ENCODE assay signal across 9 cellular contexts in the genomic region with DNA sequence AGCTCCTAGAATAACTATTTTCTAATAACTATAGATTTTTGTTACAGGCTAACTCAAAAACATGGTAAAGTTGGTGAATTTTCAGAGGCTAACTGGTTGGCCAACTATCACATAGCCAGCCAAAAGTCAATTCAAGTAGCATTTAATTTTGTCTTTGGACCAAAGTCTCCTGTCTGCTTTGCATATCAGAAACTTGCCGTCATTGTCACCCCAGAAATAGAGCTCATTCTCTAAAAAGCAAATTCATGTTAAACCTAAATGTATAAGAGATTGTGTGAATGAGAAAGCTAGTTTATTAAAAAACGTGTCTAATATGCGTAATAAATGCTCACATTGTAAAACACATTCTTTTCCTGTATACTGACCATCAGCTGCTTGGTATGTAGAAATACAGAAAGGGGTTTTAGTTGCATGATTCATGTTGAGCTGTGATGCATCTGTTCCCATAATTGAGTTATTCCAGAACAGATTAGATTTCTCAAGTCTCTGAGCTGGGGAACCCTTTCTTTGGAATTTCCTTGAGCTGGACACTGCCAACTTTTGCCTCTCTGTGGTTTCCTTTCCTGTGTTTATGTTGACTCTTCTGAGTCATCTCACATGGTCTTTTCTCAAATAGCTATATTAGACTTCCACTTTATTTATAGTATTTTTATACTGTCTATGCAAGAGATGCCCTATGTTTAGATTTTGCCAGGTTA. TPM values are rescaled to one million over a fixed set of nuclear protein-coding genes. Genes with fewer than 3 reads are reported as not detected.
DNase-seq lines count a peak whose midpoint lies in the region; ATAC-seq and TF ChIP-seq lines count a peak whose summit lies in the region.
"Had no signal": no experiment of that assay in that cellular context is flagged by ENCODE, and none has a peak within 500 bp of the region (broad histone marks: within the 10 kb centered on the region; RNA-seq: fewer than 3 reads in every experiment).

No MANE protein-coding gene starts in this region.

- H3K4me1 ChIP-seq in HAP-1 (peaks cover 17% of the 10 kb centered on the region), ovary (ENCODE audit: insufficient read depth) (peaks cover 4% of the 10 kb centered on the region)

- H3K36me3 ChIP-seq in HAP-1 (replicated peaks) (no peaks in the 10 kb centered on the region), ovary (no peaks in the 10 kb centered on the region)

- H3K27me3 ChIP-seq in HAP-1 (ENCODE audit: low read depth) (no peaks in the 10 kb centered on the region), ovary (no peaks in the 10 kb centered on the region)

- TF ChIP-seq CTCF in AG09309 (IDR thresholded peaks at IDR 0.05; ENCODE audit: control insufficient read depth, insufficient read depth, low read depth, low read length, missing control alignments) (no peak), ovary (IDR thresholded peaks at IDR 0.05) (no peak)

- in situ Hi-C loops in G401 (cut with HindIII; ENCODE audit: low sequenced_read_pairs) (no loop called here), HAP-1 (cut with MboI; ENCODE audit: low sequenced_read_pairs) (loop anchor here (10.0 kb wide), 1 partner anchor 136 kb away; no protein-coding TSS in a partner anchor)

- H3K4me3 ChIP-seq in AG09309 (ENCODE audit: control insufficient read depth, low read depth, low read length), result no peak overlapping the region
- H3K4me3 ChIP-seq in HAP-1, result no peak overlapping the region
- H3K4me3 ChIP-seq in ovary, result no peak overlapping the region

- H3K27ac ChIP-seq in ovary, result no peak overlapping the region

- WGBS in ovary, 3 donors, result 40 to 60% (median 43%) methylated on average over 3 of the region's 3 CpGs

- TF ChIP-seq EP300 in ovary (IDR thresholded peaks at IDR 0.05), result no peak

- intact Hi-C loops in ovary (cut with DNase I), result loop anchor here in 2 of 4 donors (10.0 kb wide), 1 partner anchor 106 kb away; a partner anchor contains a TSS

- no peak for TF ChIP-seq POLR2A in ovary (IDR thresholded peaks at IDR 0.05)

- H3K9me3 ChIP-seq in HAP-1, result no peaks in the 10 kb centered on the region
- H3K9me3 ChIP-seq in ovary, result no peaks in the 10 kb centered on the region

- peak; percentile 64 for ATAC-seq in HG02610 (IDR thresholded peaks at IDR 0.05; ENCODE audit: unreplicated experiment)

- DNase-seq in AG09309 (ENCODE audit: low read depth) (peak; percentile 96), amniotic epithelial cell (ENCODE audit: low read depth) (peak; percentile 100), left kidney (ENCODE audit: low read depth, low spot score) (peak; percentile 47), G401 (ENCODE audit: low spot score) (no peak), SKM-1 (lab: John Stamatoyannopoulos, UW; ENCODE audit: unreplicated experiment) (no peak), HAP-1 (ENCODE audit: low spot score in 2 of 2) (no peak), ovary (no peak)
- DNase-seq: NCI-H187 treated with DMSO at 0.1 percent for 48 hours had no signal

RNA-seq across cellular contexts. Expression of a gene that starts 7.3 kb away (rescaled TPM):
- 12.2 and 22.0 TPM in 2 replicates for total RNA-seq in G401 (2014; rRNA removed; shearing (Covaris generic))
- 10 to 100 TPM in 6 of 7 donors, 1 to 10 TPM in 1; 8.5 to 16.7 (median 11.8) TPM for total RNA-seq in ovary
- polyA plus RNA-seq in ovary, result 1 to 10 TPM; 4.7 to 5.1 TPM

Comparison
In these comparisons a context has a peak if more than half of its experiments do, and no peak if none do; other contexts are left out.
1. DNase-seq: peak in AG09309 (single experiment), amniotic epithelial cell (single experiment) and left kidney (single experiment); none in G401 (single experiment), SKM-1 (single experiment), HAP-1 (0 of 2) and ovary (0 of 5).